Comparison of ENCODE assay signal across 13 cellular contexts in the genomic region with DNA sequence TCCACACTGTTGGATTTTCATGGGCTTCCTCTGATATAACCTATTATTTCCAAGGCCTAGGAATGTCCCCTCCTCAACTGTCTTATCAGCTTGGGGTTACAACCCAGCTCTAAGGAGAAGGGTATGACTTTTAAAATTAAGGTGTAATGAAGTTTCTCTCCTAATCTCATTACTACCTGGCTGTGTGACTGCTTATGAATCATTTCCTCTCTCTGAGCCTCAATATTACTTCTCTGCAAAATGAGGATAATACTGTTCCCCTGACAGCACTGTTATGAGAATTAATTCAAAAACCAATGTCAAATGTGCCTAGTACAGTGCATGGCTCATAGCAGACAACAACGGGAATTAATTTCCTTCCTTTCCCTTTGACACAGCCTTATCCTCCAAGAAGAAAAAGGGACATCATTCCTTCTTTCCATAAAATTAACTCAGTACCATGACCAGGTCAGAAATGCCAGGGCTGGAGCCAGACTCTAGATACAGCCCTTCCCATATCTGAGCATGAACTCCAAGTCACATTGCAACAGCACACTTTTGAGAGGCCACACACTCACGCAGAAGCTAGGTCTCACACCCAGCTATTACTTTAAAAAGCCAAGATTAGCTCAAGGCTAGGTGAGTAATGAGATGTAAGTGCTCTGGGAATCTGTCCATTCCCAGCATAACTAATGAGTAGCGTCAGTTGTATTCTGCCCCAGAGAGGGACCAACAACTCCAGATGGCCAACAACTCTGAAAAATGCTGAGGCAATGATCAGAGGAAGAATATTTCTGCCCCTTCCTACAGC.
DNase-seq lines count a peak whose midpoint lies in the region; ATAC-seq, FAIRE-seq and TF ChIP-seq lines count a peak whose summit lies in the region.
"Had no signal": no experiment of that assay in that cellular context is flagged by ENCODE, and none has a peak within 500 bp of the region (broad histone marks: within the 10 kb centered on the region; RNA-seq: fewer than 3 reads in every experiment).

No MANE protein-coding gene starts in this region.

- peak overlapping the region; percentile 69 to 90 (median 78) for H3K27ac Mint-ChIP-seq in immature natural killer cell
- H3K27ac Mint-ChIP-seq in endodermal cell: no peak overlapping the region
- H3K27ac Mint-ChIP-seq: activated T-cell treated with anti-CD3 and anti-CD28 coated beads, Interleukin-2, amount 50 U/mL, for 72 hours; T-cell had no signal

- 37% methylated on average over 3 of the region's 3 CpGs for WGBS in A549 (ENCODE audit: missing lambda C conversion rate)
- 45% methylated on average over 3 of the region's 3 CpGs for WGBS in K562 (ENCODE audit: insufficient coverage, low coverage, missing lambda C conversion rate)
- 100% methylated on average over 1 to 3 of the region's 3 CpGs for WGBS in endodermal cell (ENCODE audit: insufficient coverage in 1 of 2, insufficient read length in 1 of 2), 2 experiments

- no TSS peak for BruUV-seq in K562 (replicated peaks; lab: Mats Ljungman, UMichigan)

- no peak for TF ChIP-seq POLR2A in A549 (IDR thresholded peaks at IDR 0.05; ENCODE audit: low read length)
- TF ChIP-seq POLR2A in K562 (conservative IDR thresholded peaks at IDR 0.05): no peak

- H3K9ac ChIP-seq in K562 (ENCODE audit: insufficient read depth in 1 of 2, low read depth in 2 of 2, low read length in 2 of 2) (no peak overlapping the region), endodermal cell (ENCODE audit: extremely low read depth, low read length, poor library complexity, severe bottlenecking) (no peak overlapping the region)

- DNase-seq in A549 (ENCODE audit: low read depth in 1 of 2, low spot score in 1 of 2) (peak; percentile 48 to 75), HT1080 (ENCODE audit: low read depth) (peak; percentile 90), K562 (ENCODE audit: extremely low read depth in 1 of 4, low spot score in 3 of 4) (no peak), immature natural killer cell (no peak), endodermal cell (no peak)
- DNase-seq: activated T-cell treated with anti-CD3 and anti-CD28 coated beads, Interleukin-2, amount 50 U/mL, for 72 hours; BE2C; MM.1S; occipital lobe; T-cell had no signal

- H3K4me3 ChIP-seq in A549 (no peak overlapping the region), K562 (no peak overlapping the region), endodermal cell (ENCODE audit: low read length) (no peak overlapping the region)

- TF ChIP-seq RAD21 in A549 (conservative IDR thresholded peaks at IDR 0.05 in 1 of 2, IDR thresholded peaks at IDR 0.05 in 1 of 2): no peak
- no peak for TF ChIP-seq RAD21 in K562 (CRISPR knock-in tag; conservative IDR thresholded peaks at IDR 0.05 in 1 of 2, IDR thresholded peaks at IDR 0.05 in 1 of 2)

- FAIRE-seq in A549 (lab: Jason Lieb, UNC): no peak
- FAIRE-seq in K562 (lab: Jason Lieb, UNC): no peak

- H3K36me3 Mint-ChIP-seq in immature natural killer cell (no peaks in the 10 kb centered on the region), endodermal cell (ENCODE audit: low read depth) (peaks cover 2% of the 10 kb centered on the region)
- H3K36me3 Mint-ChIP-seq: T-cell had no signal

- H3K4me1 Mint-ChIP-seq in immature natural killer cell (peaks cover 48 to 63% of the 10 kb centered on the region in 2 donors), endodermal cell (peaks cover 16% of the 10 kb centered on the region)

- H3K4me3 Mint-ChIP-seq in immature natural killer cell (peak overlapping the region; percentile 37 to 58 (median 45)), endodermal cell (no peak overlapping the region)
- H3K4me3 Mint-ChIP-seq: activated T-cell treated with anti-CD3 and anti-CD28 coated beads, Interleukin-2, amount 50 U/mL, for 72 hours; T-cell had no signal

- intact Hi-C loops in K562 (cut with micrococcal nuclease): no loop called here

- POLR2A ChIA-PET in A549 (lab: Yijun Ruan, JAX): no interaction called here
- POLR2A ChIA-PET in K562 (lab: Yijun Ruan, JAX): interaction anchor here (0.9 to 2.2 kb wide), 3 partner anchors 10 to 116 kb away, joined by 3 to 5 read pairs (median 4); no protein-coding TSS in a partner anchor

- peaks cover 0 to 3% (median 2%) of the 10 kb centered on the region in 3 donors for H3K27me3 Mint-ChIP-seq in immature natural killer cell (ENCODE audit: low read depth in 3 of 3)
- no peaks in the 10 kb centered on the region for H3K27me3 Mint-ChIP-seq in endodermal cell (ENCODE audit: insufficient read depth)
- H3K27me3 Mint-ChIP-seq: T-cell had no signal

- peak overlapping the region in 1 of 2 experiments; percentile 74; a peak in 3 of 6 replicates for H3K27ac ChIP-seq in A549
- no peak overlapping the region for H3K27ac ChIP-seq in K562 (ENCODE audit: extremely low read depth, low read depth, low read length)
- no peak overlapping the region for H3K27ac ChIP-seq in endodermal cell (ENCODE audit: low read depth, low read length)

- in situ Hi-C loops in K562 (cut with MboI): no loop called here

- H4K20me1 ChIP-seq in K562 (replicated peaks; ENCODE audit: control insufficient read depth, insufficient read depth, low read length): no peaks in the 10 kb centered on the region

- CTCF ChIA-PET in A549 (lab: Yijun Ruan, JAX): interaction anchor here (0.7 to 10.8 kb wide), 10 partner anchors 8 to 188 kb away, joined by 3 to 73 read pairs (median 4); no protein-coding TSS in a partner anchor
- CTCF ChIA-PET in K562 (lab: Yijun Ruan, JAX; ENCODE audit: low intra/inter-chr PET ratio): no interaction called here

- TF ChIP-seq EP300 in A549 (IDR thresholded peaks at IDR 0.05) (peak in 1 of 2 experiments; percentile 29; a peak in 1 of 5 replicates), K562 (IDR thresholded peaks at IDR 0.05; ENCODE audit: low read length) (no peak)

- ATAC-seq in A549: peak; percentile 90 to 91
- ATAC-seq in K562: peak; percentile 52
- no peak for ATAC-seq in GM18517 (IDR thresholded peaks at IDR 0.05; ENCODE audit: unreplicated experiment)
- no peak for ATAC-seq in HG03108 (IDR thresholded peaks at IDR 0.05; ENCODE audit: unreplicated experiment)
- no peak for ATAC-seq in HG03439 (IDR thresholded peaks at IDR 0.05; ENCODE audit: unreplicated experiment)
- ATAC-seq: activated T-cell treated with anti-CD3 and anti-CD28 coated beads, Interleukin-2, amount 50 U/mL, for 72 hours; T-cell had no signal

- H3K9me3 Mint-ChIP-seq in immature natural killer cell (no peaks in the 10 kb centered on the region), endodermal cell (no peaks in the 10 kb centered on the region)
- H3K9me3 Mint-ChIP-seq: activated T-cell treated with anti-CD3 and anti-CD28 coated beads, Interleukin-2, amount 50 U/mL, for 72 hours; T-cell had no signal

- H3K4me1 ChIP-seq in A549: peaks cover 19% of the 10 kb centered on the region
- peaks cover 0 to 7% of the 10 kb centered on the region in 2 experiments; a peak in 2 of 5 replicates for H3K4me1 ChIP-seq in K562 (replicated peaks in 1 of 2; ENCODE audit: control insufficient read depth in 2 of 2, insufficient read depth in 2 of 2, low read length in 2 of 2)
- no peaks in the 10 kb centered on the region for H3K4me1 ChIP-seq in endodermal cell (ENCODE audit: control insufficient read depth, insufficient read depth, low read length)
- H3K4me1 ChIP-seq: BE2C had no signal

- H3K9me1 ChIP-seq in K562 (ENCODE audit: control insufficient read depth, insufficient read depth, low read length): no peaks in the 10 kb centered on the region

- H3K27me3 ChIP-seq in K562 (ENCODE audit: control insufficient read depth in 2 of 2, insufficient read depth in 2 of 2, low read length in 2 of 2) (no peaks in the 10 kb centered on the region), endodermal cell (ENCODE audit: control insufficient read depth, insufficient read depth, low read length, poor library complexity, severe bottlenecking) (no peaks in the 10 kb centered on the region)
- H3K27me3 ChIP-seq: BE2C had no signal

- no peak for TF ChIP-seq CTCF in A549 (IDR thresholded peaks at IDR 0.05)
- TF ChIP-seq CTCF in K562 (IDR thresholded peaks at IDR 0.05 in 2 of 3, conservative IDR thresholded peaks at IDR 0.05 in 1 of 3; ENCODE audit: insufficient read depth in 2 of 3, low read depth in 1 of 3, low read length in 3 of 3): no peak
- no peak for TF ChIP-seq CTCF in endodermal cell (conservative IDR thresholded peaks at IDR 0.05)

- H2AFZ ChIP-seq in K562 (ENCODE audit: low read depth, low read length): no peak overlapping the region

- H3K4me2 ChIP-seq in A549 (peak overlapping the region; percentile 52), K562 (ENCODE audit: insufficient read depth, low read length) (peak overlapping the region; percentile 0; the same call in 1 of the 2 replicates)

- peaks cover 60% of the 10 kb centered on the region for H3K79me2 ChIP-seq in K562 (ENCODE audit: control insufficient read depth, insufficient read depth, low read length)

- peaks cover 2% of the 10 kb centered on the region; the same call in 1 of the 3 replicates for H3K36me3 ChIP-seq in K562 (ENCODE audit: control insufficient read depth, insufficient read depth, low read length)
- H3K36me3 ChIP-seq in endodermal cell (ENCODE audit: control insufficient read depth, insufficient read depth, low read length): no peaks in the 10 kb centered on the region
- H3K36me3 ChIP-seq: BE2C had no signal

- no peaks in the 10 kb centered on the region for H3K9me3 ChIP-seq in A549
- no peaks in the 10 kb centered on the region for H3K9me3 ChIP-seq in K562 (replicated peaks; ENCODE audit: control insufficient read depth, insufficient read depth, low read depth, low read length)
- H3K9me3 ChIP-seq in endodermal cell (ENCODE audit: control insufficient read depth, low read length): no peaks in the 10 kb centered on the region
- H3K9me3 ChIP-seq: BE2C had no signal

TF ChIP-seq in A549, 52 proteins besides CTCF, POLR2A, EP300 and RAD21 (continues in another document):
- TF ChIP-seq FOSL2 (IDR thresholded peaks at IDR 0.05) (no peak), FOSL2 (CRISPR knock-in tag; IDR thresholded peaks at IDR 0.05) (peak; percentile 60), MAFK (IDR thresholded peaks at IDR 0.05; ENCODE audit: partially characterized antibody) (peak; percentile 6)

TF ChIP-seq in K562, 482 proteins besides CTCF, POLR2A, EP300 and RAD21 (continues in another document):
- TF ChIP-seq ZNF398 (CRISPR knock-in tag; IDR thresholded peaks at IDR 0.05) (no peak), ILF3 (IDR thresholded peaks at IDR 0.05; ENCODE audit: borderline replicate concordance) (no peak), ELF4 (CRISPR knock-in tag; IDR thresholded peaks at IDR 0.05) (no peak)

Comparison
In these comparisons a context has a peak if more than half of its experiments do, and no peak if none do; other contexts are left out.
1. ATAC-seq: peak in A549 (2 of 2) and K562 (single experiment); none in GM18517 (single experiment), HG03108 (single experiment) and HG03439 (single experiment).
2. DNase-seq: peak in A549 (2 of 2) and HT1080 (single experiment); none in K562 (0 of 4), immature natural killer cell (0 of 3) and endodermal cell (single experiment).
3. Of the 35 proteins assayed by ChIP-seq in both K562 and A549: peak only in K562: none; only in A549: MAFK; in both: none; in neither: 32; mixed calls (peak in some experiments, not most) for 2.